ENCODE assay signal across 1 cellular context in genomic region chr11:125112235-125112604, GRCh38.
TF ChIP-seq lines count a peak whose summit lies in the region.

No MANE protein-coding gene starts in this region.

TF ChIP-seq in GM23338, 12 proteins besides CTCF, POLR2A, EP300 and RAD21 (continued from another document):
- TF ChIP-seq, protein P1, sequence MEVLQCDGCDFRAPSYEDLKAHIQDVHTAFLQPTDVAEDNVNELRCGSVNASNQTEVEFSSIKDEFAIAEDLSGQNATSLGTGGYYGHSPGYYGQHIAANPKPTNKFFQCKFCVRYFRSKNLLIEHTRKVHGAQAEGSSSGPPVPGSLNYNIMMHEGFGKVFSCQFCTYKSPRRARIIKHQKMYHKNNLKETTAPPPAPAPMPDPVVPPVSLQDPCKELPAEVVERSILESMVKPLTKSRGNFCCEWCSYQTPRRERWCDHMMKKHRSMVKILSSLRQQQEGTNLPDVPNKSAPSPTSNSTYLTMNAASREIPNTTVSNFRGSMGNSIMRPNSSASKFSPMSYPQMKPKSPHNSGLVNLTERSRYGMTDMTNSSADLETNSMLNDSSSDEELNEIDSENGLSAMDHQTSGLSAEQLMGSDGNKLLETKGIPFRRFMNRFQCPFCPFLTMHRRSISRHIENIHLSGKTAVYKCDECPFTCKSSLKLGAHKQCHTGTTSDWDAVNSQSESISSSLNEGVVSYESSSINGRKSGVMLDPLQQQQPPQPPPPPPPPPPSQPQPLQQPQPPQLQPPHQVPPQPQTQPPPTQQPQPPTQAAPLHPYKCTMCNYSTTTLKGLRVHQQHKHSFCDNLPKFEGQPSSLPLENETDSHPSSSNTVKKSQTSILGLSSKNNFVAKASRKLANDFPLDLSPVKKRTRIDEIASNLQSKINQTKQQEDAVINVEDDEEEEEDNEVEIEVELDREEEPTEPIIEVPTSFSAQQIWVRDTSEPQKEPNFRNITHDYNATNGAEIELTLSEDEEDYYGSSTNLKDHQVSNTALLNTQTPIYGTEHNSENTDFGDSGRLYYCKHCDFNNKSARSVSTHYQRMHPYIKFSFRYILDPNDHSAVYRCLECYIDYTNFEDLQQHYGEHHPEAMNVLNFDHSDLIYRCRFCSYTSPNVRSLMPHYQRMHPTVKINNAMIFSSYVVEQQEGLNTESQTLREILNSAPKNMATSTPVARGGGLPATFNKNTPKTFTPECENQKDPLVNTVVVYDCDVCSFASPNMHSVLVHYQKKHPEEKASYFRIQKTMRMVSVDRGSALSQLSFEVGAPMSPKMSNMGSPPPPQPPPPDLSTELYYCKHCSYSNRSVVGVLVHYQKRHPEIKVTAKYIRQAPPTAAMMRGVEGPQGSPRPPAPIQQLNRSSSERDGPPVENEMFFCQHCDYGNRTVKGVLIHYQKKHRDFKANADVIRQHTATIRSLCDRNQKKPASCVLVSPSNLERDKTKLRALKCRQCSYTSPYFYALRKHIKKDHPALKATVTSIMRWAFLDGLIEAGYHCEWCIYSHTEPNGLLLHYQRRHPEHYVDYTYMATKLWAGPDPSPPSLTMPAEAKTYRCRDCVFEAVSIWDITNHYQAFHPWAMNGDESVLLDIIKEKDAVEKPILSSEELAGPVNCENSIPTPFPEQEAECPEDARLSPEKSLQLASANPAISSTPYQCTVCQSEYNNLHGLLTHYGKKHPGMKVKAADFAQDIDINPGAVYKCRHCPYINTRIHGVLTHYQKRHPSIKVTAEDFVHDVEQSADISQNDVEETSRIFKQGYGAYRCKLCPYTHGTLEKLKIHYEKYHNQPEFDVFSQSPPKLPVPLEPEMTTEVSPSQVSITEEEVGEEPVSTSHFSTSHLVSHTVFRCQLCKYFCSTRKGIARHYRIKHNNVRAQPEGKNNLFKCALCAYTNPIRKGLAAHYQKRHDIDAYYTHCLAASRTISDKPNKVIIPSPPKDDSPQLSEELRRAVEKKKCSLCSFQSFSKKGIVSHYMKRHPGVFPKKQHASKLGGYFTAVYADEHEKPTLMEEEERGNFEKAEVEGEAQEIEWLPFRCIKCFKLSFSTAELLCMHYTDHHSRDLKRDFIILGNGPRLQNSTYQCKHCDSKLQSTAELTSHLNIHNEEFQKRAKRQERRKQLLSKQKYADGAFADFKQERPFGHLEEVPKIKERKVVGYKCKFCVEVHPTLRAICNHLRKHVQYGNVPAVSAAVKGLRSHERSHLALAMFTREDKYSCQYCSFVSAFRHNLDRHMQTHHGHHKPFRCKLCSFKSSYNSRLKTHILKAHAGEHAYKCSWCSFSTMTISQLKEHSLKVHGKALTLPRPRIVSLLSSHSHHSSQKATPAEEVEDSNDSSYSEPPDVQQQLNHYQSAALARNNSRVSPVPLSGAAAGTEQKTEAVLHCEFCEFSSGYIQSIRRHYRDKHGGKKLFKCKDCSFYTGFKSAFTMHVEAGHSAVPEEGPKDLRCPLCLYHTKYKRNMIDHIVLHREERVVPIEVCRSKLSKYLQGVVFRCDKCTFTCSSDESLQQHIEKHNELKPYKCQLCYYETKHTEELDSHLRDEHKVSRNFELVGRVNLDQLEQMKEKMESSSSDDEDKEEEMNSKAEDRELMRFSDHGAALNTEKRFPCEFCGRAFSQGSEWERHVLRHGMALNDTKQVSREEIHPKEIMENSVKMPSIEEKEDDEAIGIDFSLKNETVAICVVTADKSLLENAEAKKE (CRISPR knock-in tag; IDR thresholded peaks at IDR 0.05) = no peak
- TF ChIP-seq NANOG (IDR thresholded peaks at IDR 0.05; ENCODE audit: borderline replicate concordance) = no peak
- TF ChIP-seq POLR2AphosphoS5 (IDR thresholded peaks at IDR 0.05; ENCODE audit: low read depth) = no peak
- TF ChIP-seq REST (IDR thresholded peaks at IDR 0.05; ENCODE audit: unreplicated experiment) = no peak
- no peak for TF ChIP-seq ZNF114 (CRISPR knock-in tag; IDR thresholded peaks at IDR 0.05)
- no peak for TF ChIP-seq JUNB (IDR thresholded peaks at IDR 0.05; ENCODE audit: unreplicated experiment)
- no peak for TF ChIP-seq ZNF331 (CRISPR knock-in tag; IDR thresholded peaks at IDR 0.05; ENCODE audit: low read depth)
- no peak for TF ChIP-seq EZH2phosphoT487 (IDR thresholded peaks at IDR 0.05; ENCODE audit: unreplicated experiment)
